10 cellular contexts compared by ENCODE assay signal in genomic region chr16:66522816-66523590, GRCh38. TPM values are rescaled to one million over a fixed set of nuclear protein-coding genes. Genes with fewer than 3 reads are reported as not detected.
A peak's percentile ranks its signal among the peaks of the same experiment; 100 is the strongest.
DNase-seq lines count a peak whose midpoint lies in the region; ATAC-seq and TF ChIP-seq lines count a peak whose summit lies in the region.
"Had no signal": no experiment of that assay in that cellular context is flagged by ENCODE, and none has a peak within 500 bp of the region (broad histone marks: within the 10 kb centered on the region; RNA-seq: fewer than 3 reads in every experiment).

No MANE protein-coding gene starts in this region.

- 69 to 80% (median 78%) methylated on average over 11 of the region's 11 CpGs for WGBS in psoas muscle, 3 donors

- no peaks in the 10 kb centered on the region for H3K27me3 ChIP-seq in psoas muscle (ENCODE audit: insufficient read depth in 3 of 3, low read length in 2 of 3)
- H3K27me3 ChIP-seq: brain microvascular endothelial cell had no signal

- H3K4me3 ChIP-seq in psoas muscle, result no peak overlapping the region

- H3K4me1 ChIP-seq in psoas muscle, result peaks cover 25% of the 10 kb centered on the region

- H3K9me3 ChIP-seq in KOPT-K1 (ENCODE audit: insufficient read depth, low read length, poor library complexity, severe bottlenecking) (no peaks in the 10 kb centered on the region), psoas muscle (no peaks in the 10 kb centered on the region)

- intact Hi-C loops in psoas muscle (cut with DNase I), result no loop called here

- peak; percentile 24 for DNase-seq in CD1c-positive myeloid dendritic cell (ENCODE audit: extremely low spot score)
- DNase-seq in caudate nucleus (lab: John Stamatoyannopoulos, UW), result no peak
- DNase-seq in psoas muscle, result no peak
- DNase-seq in NCI-H510A treated with DMSO at 0.1 percent for 48 hours (lab: John Stamatoyannopoulos, UW), result no peak
- no peak for DNase-seq in DMS153 treated with DMSO at 0.1 percent for 48 hours (lab: John Stamatoyannopoulos, UW; ENCODE audit: unreplicated experiment)
- DNase-seq in NCI-H2081 (lab: John Stamatoyannopoulos, UW), result no peak

- H3K27ac ChIP-seq in KOPT-K1 (ENCODE audit: low read depth, low read length, poor library complexity, severe bottlenecking) (peak overlapping the region; percentile 76), caudate nucleus (ENCODE audit: low read depth, low read length) (peak overlapping the region; percentile 18), psoas muscle (peak overlapping the region; percentile 50)
- H3K27ac ChIP-seq: brain microvascular endothelial cell had no signal

- ATAC-seq in psoas muscle (no peak), HG03469 (IDR thresholded peaks at IDR 0.05; ENCODE audit: unreplicated experiment) (no peak)

- TF ChIP-seq CTCF in psoas muscle (IDR thresholded peaks at IDR 0.05), result no peak

- H3K36me3 ChIP-seq in KOPT-K1 (ENCODE audit: insufficient read depth, low read length) (no peaks in the 10 kb centered on the region), psoas muscle (ENCODE audit: insufficient read depth in 1 of 2, low read depth in 1 of 2) (peaks cover 0 to 47% of the 10 kb centered on the region in 2 donors)

RNA-seq across cellular contexts. Expression of gene TK2, which starts 26.9 kb away (rescaled TPM):
- total RNA-seq in psoas muscle, result 10 to 100 TPM; 10.0 to 14.7 (median 12.2) TPM
- 1 to 10 TPM; 4.0 to 9.2 (median 7.4) TPM for polyA plus RNA-seq in psoas muscle

RNA-seq across cellular contexts. Expression of gene CKLF, which starts 29.4 kb away (rescaled TPM):
- 1 to 10 TPM; 4.1 to 8.7 (median 6.4) TPM for total RNA-seq in psoas muscle
- polyA plus RNA-seq in psoas muscle, result 10 to 100 TPM in 2 of 3 donors, 1 to 10 TPM in 1; 5.4 to 21.1 (median 14.8) TPM

RNA-seq across cellular contexts. Expression of gene CMTM1, which starts 43.2 kb away (rescaled TPM):
- 1 to 10 TPM in 1 of 4 donors, under 1 TPM in 1, not detected in 2; 0.76 to 1.1 TPM for total RNA-seq in psoas muscle
- under 1 TPM in 2 of 3 donors, not detected in 1; 0.04 to 0.25 TPM for polyA plus RNA-seq in psoas muscle

RNA-seq across cellular contexts. Expression of gene CMTM2, which starts 56.3 kb away (rescaled TPM):
- not detected for total RNA-seq in psoas muscle
- polyA plus RNA-seq in psoas muscle, result under 1 TPM in 1 of 3 donors, not detected in 2; 0.17 TPM
- total RNA-seq: HFFc6 had no signal

Comparison
In these comparisons a context has a peak if more than half of its experiments do, and no peak if none do; other contexts are left out.
1. H3K27ac ChIP-seq: peak in every context shown above with its lines; median percentile 76 in KOPT-K1; 50 in psoas muscle; 18 in caudate nucleus.